In the genomic region with DNA sequence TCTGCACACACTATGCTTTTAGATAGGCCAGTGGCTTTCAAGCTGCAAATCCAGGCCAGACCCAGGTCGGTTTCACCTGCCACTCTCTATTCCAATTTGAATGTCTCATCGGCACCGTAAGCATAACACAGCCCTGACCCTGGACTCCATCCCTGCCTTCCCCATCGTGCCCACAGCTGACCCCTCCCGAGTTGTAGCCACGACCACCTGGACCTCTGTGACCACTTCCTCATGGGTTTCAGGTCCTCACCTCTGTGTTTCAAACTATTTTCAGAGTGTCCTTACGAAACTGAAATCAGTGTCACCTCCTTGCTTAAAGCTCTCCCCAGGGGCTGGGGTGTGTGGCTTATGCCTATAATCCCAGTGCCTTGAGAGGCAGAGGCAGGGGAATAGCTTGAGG, we compare ENCODE assay signal across 16 cellular contexts. TPM values are rescaled to one million over a fixed set of nuclear protein-coding genes. Genes with fewer than 3 reads are reported as not detected.
DNase-seq lines count a peak whose midpoint lies in the region; ATAC-seq, FAIRE-seq and TF ChIP-seq lines count a peak whose summit lies in the region.
"Had no signal": no experiment of that assay in that cellular context is flagged by ENCODE, and none has a peak within 500 bp of the region (broad histone marks: within the 10 kb centered on the region; RNA-seq: fewer than 3 reads in every experiment).

No MANE protein-coding gene starts in this region.

- peak; percentile 55 for FAIRE-seq in GM12891 (lab: Jason Lieb, UNC)
- FAIRE-seq in HTR-8/SVneo (lab: Jason Lieb, UNC): no peak

- no peaks in the 10 kb centered on the region for H3K9me2 ChIP-seq in OCI-LY1 (ENCODE audit: low read depth, low read length)

- no peak overlapping the region for H2BK15ac ChIP-seq in neuronal stem cell (ENCODE audit: low read length)

- H3K27me3 ChIP-seq in OCI-LY1 (ENCODE audit: insufficient read depth, low read length) (no peaks in the 10 kb centered on the region), neuronal stem cell (ENCODE audit: control insufficient read depth in 3 of 3, insufficient read depth in 3 of 3, low read depth in 1 of 3, low read length in 3 of 3) (no peaks in the 10 kb centered on the region), endodermal cell (ENCODE audit: control insufficient read depth, insufficient read depth, low read length, poor library complexity, severe bottlenecking) (no peaks in the 10 kb centered on the region)

- H3K36me3 ChIP-seq in OCI-LY1 (ENCODE audit: insufficient read depth, low read length) (peaks cover 53% of the 10 kb centered on the region), neuronal stem cell (replicated peaks in 1 of 2; ENCODE audit: control insufficient read depth in 2 of 2, insufficient read depth in 2 of 2, low read length in 2 of 2) (peaks cover 34 to 51% of the 10 kb centered on the region in 2 donors), endodermal cell (ENCODE audit: control insufficient read depth, insufficient read depth, low read length) (peaks cover 48% of the 10 kb centered on the region)

- H3K4me3 ChIP-seq in OCI-LY1 (ENCODE audit: low read depth, low read length, poor library complexity, severe bottlenecking): no peak overlapping the region
- H3K4me3 ChIP-seq in neuronal stem cell (ENCODE audit: low read length in 2 of 2): no peak overlapping the region
- no peak overlapping the region for H3K4me3 ChIP-seq in endodermal cell (ENCODE audit: low read length)
- H3K4me3 ChIP-seq: psoas muscle had no signal

- peaks cover 12% of the 10 kb centered on the region for H3K27me3 Mint-ChIP-seq in endodermal cell (ENCODE audit: insufficient read depth)

- no peak for TF ChIP-seq POLR2A in GM12891 (IDR thresholded peaks at IDR 0.05; ENCODE audit: low read depth, low read length)

- no peak overlapping the region for H3K4me2 ChIP-seq in OCI-LY1 (ENCODE audit: low read length)
- H3K4me2 ChIP-seq in neuronal stem cell (ENCODE audit: insufficient read depth, low read length, poor library complexity, severe bottlenecking): no peak overlapping the region

- no peak overlapping the region for H2AFZ ChIP-seq in OCI-LY1 (ENCODE audit: low read length)
- no peak overlapping the region for H2AFZ ChIP-seq in neuronal stem cell (ENCODE audit: low read length)

- no peak overlapping the region for H2BK5ac ChIP-seq in neuronal stem cell (ENCODE audit: low read length)

- peak overlapping the region; percentile 38 for H3K14ac ChIP-seq in neuronal stem cell (ENCODE audit: low read length)

- WGBS in neuronal stem cell (ENCODE audit: extremely low coverage in 2 of 2, insufficient read length in 2 of 2, insufficient replicate concordance in 1 of 2), 2 donors: no CpG with 5 or more reads among the region's 7 CpGs
- 93 to 96% methylated on average over 6 to 7 of the region's 7 CpGs for WGBS in endodermal cell (ENCODE audit: insufficient coverage in 1 of 2, insufficient read length in 1 of 2), 2 experiments

- peaks cover 1% of the 10 kb centered on the region for H3K9me3 Mint-ChIP-seq in endodermal cell

- no peaks in the 10 kb centered on the region for H4K20me1 ChIP-seq in OCI-LY1 (ENCODE audit: insufficient read depth, low read length)

- no peak overlapping the region for H3K23ac ChIP-seq in neuronal stem cell (ENCODE audit: low read depth, low read length, poor library complexity)

- ATAC-seq in GM19395 (IDR thresholded peaks at IDR 0.05; ENCODE audit: unreplicated experiment): peak; percentile 53
- ATAC-seq: activated naive CD4-positive, alpha-beta T cell treated with anti-CD3 and anti-CD28 coated beads, Interleukin-2, amount 50 U/mL, for 72 hours; psoas muscle had no signal

- H4K91ac ChIP-seq in neuronal stem cell (ENCODE audit: low read depth, low read length, poor library complexity): no peak overlapping the region

- no peak overlapping the region for H3K27ac Mint-ChIP-seq in endodermal cell

- peaks cover 53% of the 10 kb centered on the region for H3K36me3 Mint-ChIP-seq in endodermal cell (ENCODE audit: low read depth)

- no peaks in the 10 kb centered on the region for H3F3A ChIP-seq in OCI-LY1 (ENCODE audit: insufficient read depth, low read length)

- H2BK12ac ChIP-seq in neuronal stem cell (ENCODE audit: low read length): no peak overlapping the region

- H2AK5ac ChIP-seq in neuronal stem cell (ENCODE audit: low read depth, low read length): no peak overlapping the region

- no peak overlapping the region for H2BK120ac ChIP-seq in neuronal stem cell (ENCODE audit: low read depth, low read length)

- H3K4me1 Mint-ChIP-seq in endodermal cell: no peaks in the 10 kb centered on the region

- H3K79me1 ChIP-seq in neuronal stem cell (ENCODE audit: low read depth, low read length): no peaks in the 10 kb centered on the region

- no peak overlapping the region for H3K4ac ChIP-seq in neuronal stem cell (ENCODE audit: low read length)

- no peaks in the 10 kb centered on the region for H3K9me3 ChIP-seq in OCI-LY1 (ENCODE audit: low read length)
- peaks cover 0 to 3% of the 10 kb centered on the region in 2 donors for H3K9me3 ChIP-seq in neuronal stem cell (replicated peaks in 1 of 2; ENCODE audit: control insufficient read depth in 2 of 2, insufficient read depth in 1 of 2, low read depth in 1 of 2, low read length in 2 of 2)
- H3K9me3 ChIP-seq in endodermal cell (ENCODE audit: control insufficient read depth, low read length): no peaks in the 10 kb centered on the region
- H3K9me3 ChIP-seq: psoas muscle had no signal

- no peak overlapping the region for H3K18ac ChIP-seq in neuronal stem cell (ENCODE audit: low read length)

- H3K27ac ChIP-seq in OCI-LY1 (ENCODE audit: low read depth, low read length, poor library complexity, severe bottlenecking) (peak overlapping the region; percentile 42), neuronal stem cell (replicated peaks; ENCODE audit: low read length) (no peak overlapping the region), endodermal cell (ENCODE audit: low read depth, low read length) (no peak overlapping the region)
- H3K27ac ChIP-seq: psoas muscle, WERI-Rb-1 had no signal

- DNase-seq in GM12891 (ENCODE audit: insufficient read length, low spot score): no peak
- DNase-seq in neuronal stem cell (ENCODE audit: low spot score): no peak
- DNase-seq in HTR-8/SVneo (ENCODE audit: insufficient read length, low spot score): no peak
- DNase-seq in endodermal cell: no peak
- no peak for DNase-seq in DMS153 (lab: John Stamatoyannopoulos, UW)
- DNase-seq: effector CD4-positive, alpha-beta T cell; hippocampal formation; NCI-H2029 treated with DMSO at 0.1 percent for 48 hours; NCI-H526; psoas muscle; WERI-Rb-1 had no signal

- no peak overlapping the region for H4K8ac ChIP-seq in neuronal stem cell (ENCODE audit: low read depth, low read length)

- H3K79me2 ChIP-seq in OCI-LY1 (ENCODE audit: insufficient read depth, low read length): no peaks in the 10 kb centered on the region

- H3K4me3 Mint-ChIP-seq in endodermal cell: no peak overlapping the region

- H3K4me1 ChIP-seq in OCI-LY1 (ENCODE audit: insufficient read depth, low read length, severe bottlenecking) (peaks cover 9% of the 10 kb centered on the region), neuronal stem cell (ENCODE audit: control insufficient read depth in 2 of 2, insufficient read depth in 1 of 2, low read depth in 1 of 2, low read length in 2 of 2) (no peaks in the 10 kb centered on the region), endodermal cell (ENCODE audit: control insufficient read depth, insufficient read depth, low read length) (no peaks in the 10 kb centered on the region)
- H3K4me1 ChIP-seq: psoas muscle had no signal

- no peak overlapping the region for H3K9ac ChIP-seq in OCI-LY1 (ENCODE audit: low read length)
- H3K9ac ChIP-seq in neuronal stem cell (ENCODE audit: low read depth, low read length, poor library complexity): no peak overlapping the region
- H3K9ac ChIP-seq in endodermal cell (ENCODE audit: extremely low read depth, low read length, poor library complexity, severe bottlenecking): no peak overlapping the region

- TF ChIP-seq CTCF in OCI-LY1 (IDR thresholded peaks at IDR 0.05; ENCODE audit: low read length) (no peak), endodermal cell (conservative IDR thresholded peaks at IDR 0.05) (no peak)

TF ChIP-seq in GM12891, 5 proteins besides CTCF, POLR2A, EP300 and RAD21:
- TF ChIP-seq POU2F2 (IDR thresholded peaks at IDR 0.05; ENCODE audit: low read depth, low read length): peak; percentile 59; the same call in 1 of the 2 replicates
- TF ChIP-seq POLR2AphosphoS5 (IDR thresholded peaks at IDR 0.05; ENCODE audit: low read depth, low read length): peak; percentile 10; the same call in 1 of the 2 replicates
- no peak for TF ChIP-seq TAF1 (IDR thresholded peaks at IDR 0.05; ENCODE audit: low read depth, low read length)
- no peak for TF ChIP-seq PAX5 (IDR thresholded peaks at IDR 0.05; ENCODE audit: insufficient read depth, low read length, severe bottlenecking)
- TF ChIP-seq SPI1 (IDR thresholded peaks at IDR 0.05; ENCODE audit: low read depth, low read length): peak; percentile 87

RNA-seq across cellular contexts. Expression of a gene that starts 9.0 kb away (rescaled TPM):
- polyA plus RNA-seq in GM12891 (2012; ENCODE audit: low read depth, missing spikeins): 75.2 TPM
- 0.01 TPM for polyA plus RNA-seq in neuronal stem cell (2013, experiment 1 of 2)
- polyA plus RNA-seq in neuronal stem cell (2013, experiment 2 of 2): 0.04 TPM
- total RNA-seq in endodermal cell: under 1 TPM; 0.66 to 0.68 TPM
- polyA plus RNA-seq in endodermal cell (2013, experiment 1 of 2): 0.14 TPM
- not detected for polyA plus RNA-seq in endodermal cell (2013, experiment 2 of 2)
- total RNA-seq: RPMI7951 had no signal
- polyA plus RNA-seq: BJ had no signal

RNA-seq across cellular contexts. Expression of a gene that starts 22.8 kb away (rescaled TPM):
- 118 TPM for polyA plus RNA-seq in GM12891 (2012; ENCODE audit: low read depth, missing spikeins)
- 43.0 TPM for polyA plus RNA-seq in neuronal stem cell (2013, experiment 1 of 2)
- polyA plus RNA-seq in neuronal stem cell (2013, experiment 2 of 2): 44.3 TPM
- 10 to 100 TPM; 67.7 to 86.0 TPM for total RNA-seq in endodermal cell
- polyA plus RNA-seq in endodermal cell (2013, experiment 1 of 2): 50.9 TPM
- polyA plus RNA-seq in endodermal cell (2013, experiment 2 of 2): 49.3 TPM

RNA-seq across cellular contexts. Expression of a gene that starts 38.8 kb away (rescaled TPM):
- not detected for polyA plus RNA-seq in GM12891 (2012; ENCODE audit: low read depth, missing spikeins)
- polyA plus RNA-seq in neuronal stem cell (2013, experiment 1 of 2): not detected
- not detected for polyA plus RNA-seq in neuronal stem cell (2013, experiment 2 of 2)
- total RNA-seq in endodermal cell: not detected
- not detected for polyA plus RNA-seq in endodermal cell (2013, experiment 1 of 2)
- not detected for polyA plus RNA-seq in endodermal cell (2013, experiment 2 of 2)
- total RNA-seq: psoas muscle, RPMI7951 had no signal
- polyA plus RNA-seq: BJ, psoas muscle had no signal

RNA-seq across cellular contexts. Expression of a gene that starts 50.7 kb away (rescaled TPM):
- polyA plus RNA-seq in GM12891 (2012; ENCODE audit: low read depth, missing spikeins): 51.4 TPM
- polyA plus RNA-seq in neuronal stem cell (2013, experiment 1 of 2): 87.0 TPM
- 83.2 TPM for polyA plus RNA-seq in neuronal stem cell (2013, experiment 2 of 2)
- 10 to 100 TPM; 71.8 to 80.1 TPM for total RNA-seq in endodermal cell
- polyA plus RNA-seq in endodermal cell (2013, experiment 1 of 2): 84.7 TPM
- polyA plus RNA-seq in endodermal cell (2013, experiment 2 of 2): 89.8 TPM

RNA-seq across cellular contexts. Expression of a gene that starts 58.2 kb away (rescaled TPM):
- polyA plus RNA-seq in GM12891 (2012; ENCODE audit: low read depth, missing spikeins): 247 TPM
- polyA plus RNA-seq in neuronal stem cell (2013, experiment 1 of 2): 413 TPM
- polyA plus RNA-seq in neuronal stem cell (2013, experiment 2 of 2): 408 TPM
- total RNA-seq in endodermal cell: 100 to 1,000 TPM; 387 to 437 TPM
- polyA plus RNA-seq in endodermal cell (2013, experiment 1 of 2): 485 TPM
- 534 TPM for polyA plus RNA-seq in endodermal cell (2013, experiment 2 of 2)
